In genomic region chr9:136105398-136106135, GRCh38 we compare ENCODE assay signal across 1 cellular context.
TF ChIP-seq lines count a peak whose summit lies in the region.

No MANE protein-coding gene starts in this region.

TF ChIP-seq in WTC11, 78 proteins besides CTCF, POLR2A, EP300 and RAD21 (continued from another document):
- TF ChIP-seq PRRX2 (CRISPR knock-in tag; IDR thresholded peaks at IDR 0.05) (no peak), ESRRA (CRISPR knock-in tag; IDR thresholded peaks at IDR 0.05; ENCODE audit: borderline replicate concordance) (no peak), NR2C2 (CRISPR knock-in tag; IDR thresholded peaks at IDR 0.05) (no peak), HMGA2 (CRISPR knock-in tag; IDR thresholded peaks at IDR 0.05) (no peak)
